In the genomic region with DNA sequence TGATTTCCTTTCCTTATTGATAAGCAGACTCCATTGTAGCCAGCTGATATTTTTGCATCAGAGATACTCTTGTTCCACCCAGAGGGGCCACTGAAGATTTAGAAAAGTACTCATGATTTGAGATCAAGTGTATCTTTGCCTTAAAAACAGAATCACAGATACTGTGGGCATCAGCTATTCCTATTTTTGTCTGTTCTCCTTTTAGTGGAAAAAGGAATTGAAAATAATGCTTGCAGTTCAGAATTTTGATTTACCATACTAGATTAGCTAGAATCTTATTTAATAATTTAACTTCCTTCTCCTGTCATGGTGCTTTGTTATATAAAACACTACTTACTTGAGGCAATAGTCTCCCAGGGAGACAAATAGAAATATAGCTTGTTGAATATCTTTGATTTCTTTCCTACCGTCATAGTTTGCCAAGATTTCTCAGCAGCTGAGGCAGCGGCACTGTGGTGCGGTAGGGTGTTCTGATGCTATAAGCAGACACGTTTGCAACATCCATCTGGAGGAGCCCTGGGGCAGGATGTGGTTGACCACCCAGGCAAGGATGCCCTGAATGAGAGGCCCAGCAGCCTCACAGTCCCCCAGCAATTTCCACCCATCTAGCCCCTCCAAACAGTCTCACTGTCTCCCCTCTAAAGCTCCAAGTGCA, we compare ENCODE assay signal across 12 cellular contexts. TPM values are rescaled to one million over a fixed set of nuclear protein-coding genes. Genes with fewer than 3 reads are reported as not detected.
DNase-seq lines count a peak whose midpoint lies in the region; ATAC-seq and TF ChIP-seq lines count a peak whose summit lies in the region.
"Had no signal": no experiment of that assay in that cellular context is flagged by ENCODE, and none has a peak within 500 bp of the region (broad histone marks: within the 10 kb centered on the region; RNA-seq: fewer than 3 reads in every experiment).

No MANE protein-coding gene starts in this region.

- H3K27ac ChIP-seq in esophagus muscularis mucosa (replicated peaks in 1 of 4) = peak overlapping the region in 3 of 4 donors; percentile 31 to 53 (median 35)
- no peak overlapping the region for H3K27ac ChIP-seq in WERI-Rb-1
- H3K27ac ChIP-seq: ovary had no signal

- TF ChIP-seq CTCF in NB4 (IDR thresholded peaks at IDR 0.05; ENCODE audit: low read depth, low read length) (no peak), esophagus muscularis mucosa (IDR thresholded peaks at IDR 0.05) (no peak), WERI-Rb-1 (IDR thresholded peaks at IDR 0.05; ENCODE audit: low read depth, low read length) (no peak)

- H3K9me3 ChIP-seq in esophagus muscularis mucosa = no peaks in the 10 kb centered on the region
- H3K9me3 ChIP-seq in WERI-Rb-1 (ENCODE audit: severe bottlenecking) = no peaks in the 10 kb centered on the region
- H3K9me3 ChIP-seq: ovary had no signal

- H3K27ac Mint-ChIP-seq in stimulated activated naive B cell treated with anti-CD40 and anti-IgM and Interleukin-4, amounts not matched to agents 10 μg/mL and 1 μg/mL and 100 μg/mL, for 72 hours = peak overlapping the region; percentile 42

- no peaks in the 10 kb centered on the region for H3K27me3 Mint-ChIP-seq in stimulated activated naive B cell treated with anti-CD40 and anti-IgM and Interleukin-4, amounts not matched to agents 10 μg/mL and 1 μg/mL and 100 μg/mL, for 72 hours

- H3K36me3 ChIP-seq in esophagus muscularis mucosa (peaks cover 7 to 37% (median 16%) of the 10 kb centered on the region in 4 donors), WERI-Rb-1 (no peaks in the 10 kb centered on the region)
- H3K36me3 ChIP-seq: ovary had no signal

- H3K36me3 Mint-ChIP-seq in stimulated activated naive B cell treated with anti-CD40 and anti-IgM and Interleukin-4, amounts not matched to agents 10 μg/mL and 1 μg/mL and 100 μg/mL, for 72 hours = peaks cover 4 to 20% of the 10 kb centered on the region in 2 donors

- H3K27me3 ChIP-seq in esophagus muscularis mucosa = no peaks in the 10 kb centered on the region
- H3K27me3 ChIP-seq in WERI-Rb-1 (ENCODE audit: insufficient read depth, low read depth, severe bottlenecking) = no peaks in the 10 kb centered on the region
- H3K27me3 ChIP-seq: ovary had no signal

- ATAC-seq in stimulated activated naive B cell treated with anti-CD40 and anti-IgM and Interleukin-4, amounts not matched to agents 10 μg/mL and 1 μg/mL and 100 μg/mL, for 72 hours (replicated peaks) = peak; percentile 55 to 61
- no peak for ATAC-seq in HG02973 (IDR thresholded peaks at IDR 0.05; ENCODE audit: unreplicated experiment)
- ATAC-seq: K562 had no signal

- TF ChIP-seq POLR2A in NB4 (IDR thresholded peaks at IDR 0.05; ENCODE audit: extremely low read depth, insufficient read length) (no peak), esophagus muscularis mucosa (IDR thresholded peaks at IDR 0.05; ENCODE audit: low read depth) (no peak)

- H3K4me3 ChIP-seq in NB4 (ENCODE audit: low read depth, low read length) (peak overlapping the region; percentile 52), esophagus muscularis mucosa (no peak overlapping the region), WERI-Rb-1 (ENCODE audit: low read depth, low read length) (no peak overlapping the region)
- H3K4me3 ChIP-seq: K562, ovary had no signal

- DNase-seq in activated CD4-positive, alpha-beta T cell treated with anti-CD3 and anti-CD28 coated beads for 48 hours = peak; percentile 10
- no peak for DNase-seq in activated CD4-positive, alpha-beta T cell treated with anti-CD3 and anti-CD28 coated beads, Interleukin-2, amount 50 U/mL, for 4 hours
- DNase-seq in NB4 (ENCODE audit: low read depth) = peak; percentile 98
- no peak for DNase-seq in esophagus muscularis mucosa (ENCODE audit: extremely low spot score)
- DNase-seq in stimulated activated naive B cell treated with anti-CD40 and anti-IgM and Interleukin-4, amounts not matched to agents 10 μg/mL and 1 μg/mL and 100 μg/mL, for 72 hours = no peak
- DNase-seq in RKO (ENCODE audit: low spot score) = no peak
- DNase-seq in WERI-Rb-1 = no peak
- DNase-seq: dermis blood vessel endothelial cell, HCEC 1CT, ovary had no signal

- no peak for TF ChIP-seq EP300 in esophagus muscularis mucosa (IDR thresholded peaks at IDR 0.05)

- H3K9me3 Mint-ChIP-seq in stimulated activated naive B cell treated with anti-CD40 and anti-IgM and Interleukin-4, amounts not matched to agents 10 μg/mL and 1 μg/mL and 100 μg/mL, for 72 hours = no peaks in the 10 kb centered on the region

- 73% methylated on average over 4 of the region's 4 CpGs for WGBS in esophagus muscularis mucosa

- H3K4me3 Mint-ChIP-seq in stimulated activated naive B cell treated with anti-CD40 and anti-IgM and Interleukin-4, amounts not matched to agents 10 μg/mL and 1 μg/mL and 100 μg/mL, for 72 hours = peak overlapping the region in 1 of 2 donors; percentile 29

- intact Hi-C loops in esophagus muscularis mucosa (cut with DNase I) = no loop called here

- peaks cover 3 to 33% (median 16%) of the 10 kb centered on the region in 4 donors for H3K4me1 ChIP-seq in esophagus muscularis mucosa

- peaks cover 28 to 35% of the 10 kb centered on the region in 2 donors for H3K4me1 Mint-ChIP-seq in stimulated activated naive B cell treated with anti-CD40 and anti-IgM and Interleukin-4, amounts not matched to agents 10 μg/mL and 1 μg/mL and 100 μg/mL, for 72 hours

RNA-seq across cellular contexts. Expression of gene RAP2A, which starts 47.0 kb away (rescaled TPM):
- 10 to 100 TPM; 24.1 to 27.8 (median 26.0) TPM for total RNA-seq in esophagus muscularis mucosa

Comparison
In these comparisons a context has a peak if more than half of its experiments do, and no peak if none do; other contexts are left out.
1. DNase-seq: peak in activated CD4-positive, alpha-beta T cell treated with anti-CD3 and anti-CD28 coated beads for 48 hours (single experiment) and NB4 (single experiment); none in activated CD4-positive, alpha-beta T cell treated with anti-CD3 and anti-CD28 coated beads, Interleukin-2, amount 50 U/mL, for 4 hours (0 of 2), esophagus muscularis mucosa (single experiment), stimulated activated naive B cell treated with anti-CD40 and anti-IgM and Interleukin-4, amounts not matched to agents 10 μg/mL and 1 μg/mL and 100 μg/mL, for 72 hours (single experiment), RKO (single experiment) and WERI-Rb-1 (single experiment).